8 cellular contexts compared by ENCODE assay signal in genomic region chr1:207579436-207579799, GRCh38.
DNase-seq lines count a peak whose midpoint lies in the region; ATAC-seq and TF ChIP-seq lines count a peak whose summit lies in the region.

No MANE protein-coding gene starts in this region.

- DNase-seq in C1 segment of cervical spinal cord (lab: John Stamatoyannopoulos, UW) (peak in 9 of 14 donors; percentile 14 to 62 (median 39)), NCI-H2107 treated with DMSO at 0.1 percent for 48 hours (lab: John Stamatoyannopoulos, UW; ENCODE audit: unreplicated experiment) (peak; percentile 28), head of caudate nucleus (peak; percentile 6 to 91 (median 68)), psoas muscle (no peak), cortex of kidney (lab: John Stamatoyannopoulos, UW) (no peak)
- DNase-seq in activated CD8-positive, alpha-beta memory T cell treated with anti-CD3 and anti-CD28 coated beads, Interleukin-2, amount 50 U/mL, for 48 hours = peak; percentile 55

- intact Hi-C loops in head of caudate nucleus (cut with DNase I) = no loop called here
- intact Hi-C loops in psoas muscle (cut with DNase I) = no loop called here

- peak; percentile 43 for TF ChIP-seq CTCF in psoas muscle (IDR thresholded peaks at IDR 0.05)

- no peak overlapping the region for H3K4me3 ChIP-seq in psoas muscle

- no peaks in the 10 kb centered on the region for H3K9me3 ChIP-seq in psoas muscle

- no peak overlapping the region for H3K27ac ChIP-seq in psoas muscle

- no peaks in the 10 kb centered on the region for H3K36me3 ChIP-seq in psoas muscle (ENCODE audit: insufficient read depth in 1 of 2, low read depth in 1 of 2)

- no peaks in the 10 kb centered on the region for H3K4me1 ChIP-seq in psoas muscle

- ATAC-seq in GM18498 (IDR thresholded peaks at IDR 0.05; ENCODE audit: unreplicated experiment) (peak; percentile 87), HG02938 (IDR thresholded peaks at IDR 0.05; ENCODE audit: unreplicated experiment) (peak; percentile 96), psoas muscle (peak; percentile 47 to 73 (median 52))

- 7 to 10% (median 10%) methylated on average over 4 of the region's 4 CpGs for WGBS in psoas muscle, 3 donors

- peaks cover 0 to 11% (median 0%) of the 10 kb centered on the region in 3 donors for H3K27me3 ChIP-seq in psoas muscle (ENCODE audit: insufficient read depth in 3 of 3, low read length in 2 of 3)

Comparison
In these comparisons a context has a peak if more than half of its experiments do, and no peak if none do; other contexts are left out.
1. DNase-seq: peak in C1 segment of cervical spinal cord (9 of 14), NCI-H2107 treated with DMSO at 0.1 percent for 48 hours (single experiment), activated CD8-positive, alpha-beta memory T cell treated with anti-CD3 and anti-CD28 coated beads, Interleukin-2, amount 50 U/mL, for 48 hours (single experiment) and head of caudate nucleus (42 of 42); none in psoas muscle (0 of 2) and cortex of kidney (single experiment).
2. Peak in every context shown above with its lines, with median percentiles within 50 percentile points of each other: ATAC-seq.